ENCODE assay signal across 14 cellular contexts in genomic region chr2:1132328-1132964, GRCh38.
A peak's percentile ranks its signal among the peaks of the same experiment; 100 is the strongest.
DNase-seq lines count a peak whose midpoint lies in the region; ATAC-seq and FAIRE-seq lines count a peak whose summit lies in the region.
"Had no signal": no experiment of that assay in that cellular context is flagged by ENCODE, and none has a peak within 500 bp of the region (broad histone marks: within the 10 kb centered on the region; RNA-seq: fewer than 3 reads in every experiment).

No MANE protein-coding gene starts in this region.

- DNase-seq in activated CD4-positive, alpha-beta T cell treated with anti-CD3 and anti-CD28 coated beads for 48 hours, result peak; percentile 72
- DNase-seq in activated CD4-positive, alpha-beta T cell treated with anti-CD3 and anti-CD28 coated beads, Interleukin-2, amount 50 U/mL, for 4 hours, result no peak
- DNase-seq in NCI-H2171 treated with DMSO at 0.1 percent for 48 hours (lab: John Stamatoyannopoulos, UW), result peak; percentile 99
- peak in 1 of 2 donors; percentile 50 for DNase-seq in activated naive CD4-positive, alpha-beta T cell treated with anti-CD3 and anti-CD28 coated beads, Interleukin-2, amount 50 U/mL, for 72 hours (ENCODE audit: low spot score in 2 of 2)
- peak in 2 of 3 donors; percentile 36 to 41 for DNase-seq in stimulated activated CD4-positive, alpha-beta T cell treated with anti-CD3 and anti-CD28 coated beads, TNF-alpha, amount 100 ng/mL, for 48 hours (ENCODE audit: low read depth in 3 of 3)
- DNase-seq in CD4-positive, alpha-beta memory T cell, result no peak
- DNase-seq in frontal cortex (ENCODE audit: low spot score in 2 of 2), result no peak
- DNase-seq: Calu3; effector memory CD4-positive, alpha-beta T cell; KG1; lower lobe of right lung; nucleus accumbens had no signal

- POLR2A ChIA-PET in CD4-positive, alpha-beta memory T cell (lab: Charles Lee; ENCODE audit: partially characterized antibody), result no interaction called here

- H3K36me3 ChIP-seq in CD4-positive, alpha-beta memory T cell (ENCODE audit: insufficient read depth, low read length), result no peaks in the 10 kb centered on the region
- H3K36me3 ChIP-seq: lower lobe of right lung had no signal

- H3K27ac Mint-ChIP-seq in activated naive CD4-positive, alpha-beta T cell treated with anti-CD3 and anti-CD28 coated beads, Interleukin-2, amount 50 U/mL, for 72 hours, result no peak overlapping the region
- no peak overlapping the region for H3K27ac Mint-ChIP-seq in CD4-positive, alpha-beta memory T cell

- peak; percentile 63 to 87 for ATAC-seq in activated naive CD4-positive, alpha-beta T cell treated with anti-CD3 and anti-CD28 coated beads, Interleukin-2, amount 50 U/mL, for 72 hours
- no peak for ATAC-seq in HG02642 (IDR thresholded peaks at IDR 0.05; ENCODE audit: poor library complexity, unreplicated experiment)
- ATAC-seq: lower lobe of right lung had no signal

- no peaks in the 10 kb centered on the region for H3K27me3 ChIP-seq in CD4-positive, alpha-beta memory T cell (ENCODE audit: insufficient read depth, low read length)

- peaks cover 7% of the 10 kb centered on the region in 2 donors for H3K27me3 Mint-ChIP-seq in CD4-positive, alpha-beta memory T cell

- CTCF ChIA-PET in CD4-positive, alpha-beta memory T cell (lab: Charles Lee; ENCODE audit: partially characterized antibody), result interaction anchor here (2.4 kb wide), 1 partner anchor 9 kb away, joined by 11 read pairs; no protein-coding TSS in a partner anchor

- no peaks in the 10 kb centered on the region for H3K4me1 ChIP-seq in CD4-positive, alpha-beta memory T cell (ENCODE audit: insufficient read depth, low read length)
- H3K4me1 ChIP-seq: lower lobe of right lung had no signal

- peaks cover 0 to 8% of the 10 kb centered on the region in 2 donors for H3K36me3 Mint-ChIP-seq in activated naive CD4-positive, alpha-beta T cell treated with anti-CD3 and anti-CD28 coated beads, Interleukin-2, amount 50 U/mL, for 72 hours
- no peaks in the 10 kb centered on the region for H3K36me3 Mint-ChIP-seq in CD4-positive, alpha-beta memory T cell

- H3K4me3 ChIP-seq in CD4-positive, alpha-beta memory T cell (ENCODE audit: low read length in 2 of 2), result no peak overlapping the region
- H3K4me3 ChIP-seq: lower lobe of right lung had no signal

- intact Hi-C loops in CD4-positive, alpha-beta memory T cell (cut with micrococcal nuclease), result no loop called here

- H3K9me3 Mint-ChIP-seq in activated naive CD4-positive, alpha-beta T cell treated with anti-CD3 and anti-CD28 coated beads, Interleukin-2, amount 50 U/mL, for 72 hours, result peaks cover 0 to 5% of the 10 kb centered on the region in 2 donors
- H3K9me3 Mint-ChIP-seq in CD4-positive, alpha-beta memory T cell, result peaks cover 0 to 5% (median 0%) of the 10 kb centered on the region in 8 donors

- no peaks in the 10 kb centered on the region for H3K9me3 ChIP-seq in CD4-positive, alpha-beta memory T cell (ENCODE audit: control insufficient read depth in 1 of 2, low read length in 2 of 2)
- H3K9me3 ChIP-seq: lower lobe of right lung had no signal

- peaks cover 5 to 14% (median 13%) of the 10 kb centered on the region in 4 donors for H3K4me1 Mint-ChIP-seq in CD4-positive, alpha-beta memory T cell

- H3K4me3 Mint-ChIP-seq in CD4-positive, alpha-beta memory T cell, result no peak overlapping the region

- FAIRE-seq in frontal cortex (lab: Jason Lieb, UNC), result no peak
- FAIRE-seq: GM19239 had no signal

- no peak overlapping the region for H3K27ac ChIP-seq in CD4-positive, alpha-beta memory T cell (ENCODE audit: low read depth, low read length)
- H3K27ac ChIP-seq: lower lobe of right lung had no signal

Comparison
In these comparisons a context has a peak if more than half of its experiments do, and no peak if none do; other contexts are left out.
1. DNase-seq: peak in activated CD4-positive, alpha-beta T cell treated with anti-CD3 and anti-CD28 coated beads for 48 hours (single experiment), NCI-H2171 treated with DMSO at 0.1 percent for 48 hours (single experiment) and stimulated activated CD4-positive, alpha-beta T cell treated with anti-CD3 and anti-CD28 coated beads, TNF-alpha, amount 100 ng/mL, for 48 hours (2 of 3); none in activated CD4-positive, alpha-beta T cell treated with anti-CD3 and anti-CD28 coated beads, Interleukin-2, amount 50 U/mL, for 4 hours (0 of 2), CD4-positive, alpha-beta memory T cell (0 of 5) and frontal cortex (0 of 2).